In the genomic region with DNA sequence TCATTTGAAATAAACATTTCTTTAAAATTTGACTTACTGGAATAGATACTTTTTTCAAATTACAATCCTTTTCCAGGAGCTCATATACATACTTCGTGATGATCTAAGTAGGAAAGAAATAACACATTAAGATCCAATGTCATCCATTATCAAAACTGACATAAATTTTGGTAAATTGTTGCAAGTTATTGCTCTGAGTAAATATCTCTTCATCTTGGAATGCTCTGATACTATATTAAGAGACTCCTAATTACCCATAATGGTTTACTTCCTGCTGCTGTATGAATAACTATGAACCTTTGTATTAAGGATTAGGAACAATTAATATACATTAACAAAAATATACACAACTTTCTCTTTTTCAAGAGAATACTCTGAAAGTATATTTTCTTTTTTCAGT, we compare ENCODE assay signal across 9 cellular contexts.
"Had no signal": no experiment of that assay in that cellular context is flagged by ENCODE, and none has a peak within 500 bp of the region (broad histone marks: within the 10 kb centered on the region; RNA-seq: fewer than 3 reads in every experiment).

No MANE protein-coding gene starts in this region.

- H3K4me1 Mint-ChIP-seq: IgD-negative memory B cell had no signal

- H3K36me3 ChIP-seq: HAP-1 had no signal

- H3K27ac Mint-ChIP-seq: IgD-negative memory B cell had no signal

- ATAC-seq: HCT116, HepG2 had no signal

- H3K4me3 Mint-ChIP-seq: IgD-negative memory B cell had no signal

- DNase-seq: GOT3, H7, KBM-7 had no signal

- H3K4me3 ChIP-seq: HAP-1 had no signal

- H3K27ac ChIP-seq: HL-60, KMS-11 had no signal

- H3K9me3 Mint-ChIP-seq: IgD-negative memory B cell had no signal

- H3K27me3 Mint-ChIP-seq: IgD-negative memory B cell had no signal

- H3K4me2 ChIP-seq: KMS-11 had no signal
